Comparison of ENCODE assay signal across 17 cellular contexts in genomic region chr16:4380131-4381063, GRCh38. TPM values are rescaled to one million over a fixed set of nuclear protein-coding genes. Genes with fewer than 3 reads are reported as not detected.
A peak's percentile ranks its signal among the peaks of the same experiment; 100 is the strongest.
DNase-seq lines count a peak whose midpoint lies in the region; ATAC-seq, FAIRE-seq and TF ChIP-seq lines count a peak whose summit lies in the region.
"Had no signal": no experiment of that assay in that cellular context is flagged by ENCODE, and none has a peak within 500 bp of the region (broad histone marks: within the 10 kb centered on the region; RNA-seq: fewer than 3 reads in every experiment).

No MANE protein-coding gene starts in this region.

- peaks cover 51% of the 10 kb centered on the region for H3K4me1 ChIP-seq in ACC112 (ENCODE audit: control insufficient read depth, insufficient read depth, low read length, unreplicated experiment)
- H3K4me1 ChIP-seq in HUES6 (ENCODE audit: control insufficient read depth, insufficient read depth, low read length): peaks cover 41% of the 10 kb centered on the region
- H3K4me1 ChIP-seq in endothelial cell of umbilical vein (ENCODE audit: control insufficient read depth, extremely low read depth, insufficient read depth, low read length): peaks cover 12% of the 10 kb centered on the region
- H3K4me1 ChIP-seq in osteoblast (ENCODE audit: insufficient read depth, low read length): peaks cover 52% of the 10 kb centered on the region

- ATAC-seq in GM21528 (IDR thresholded peaks at IDR 0.05; ENCODE audit: low FRiP score, unreplicated experiment) (no peak), GM18519 (IDR thresholded peaks at IDR 0.05; ENCODE audit: low FRiP score, unreplicated experiment) (no peak)

- DNase-seq in endothelial cell of umbilical vein (ENCODE audit: low read depth, low spot score) (peak; percentile 42), osteoblast (ENCODE audit: insufficient read length, low spot score, missing footprints) (peak; percentile 92), NCI-H128 (lab: John Stamatoyannopoulos, UW; ENCODE audit: unreplicated experiment) (no peak)
- no peak for DNase-seq in activated naive CD4-positive, alpha-beta T cell (lab: John Stamatoyannopoulos, UW)
- DNase-seq: DMS153, esophagus squamous epithelium, MV-4-11, SK-N-SH had no signal

- no peak for TF ChIP-seq POLR2A in endothelial cell of umbilical vein (IDR thresholded peaks at IDR 0.05; ENCODE audit: low read depth, low read length)

- no peaks in the 10 kb centered on the region for H3K9me3 ChIP-seq in HUES6 (ENCODE audit: control insufficient read depth, insufficient read depth, low read depth, low read length)
- no peaks in the 10 kb centered on the region for H3K9me3 ChIP-seq in endothelial cell of umbilical vein (replicated peaks; ENCODE audit: control insufficient read depth, insufficient read depth, low read length)
- H3K9me3 ChIP-seq in osteoblast (ENCODE audit: low read depth, low read length): no peaks in the 10 kb centered on the region
- H3K9me3 ChIP-seq: esophagus squamous epithelium, neutrophil, SK-N-SH, spleen had no signal

- H3K27me3 ChIP-seq in ACC112 (ENCODE audit: insufficient read depth, low read length) (no peaks in the 10 kb centered on the region), HUES6 (ENCODE audit: control insufficient read depth, insufficient read depth, low read length) (no peaks in the 10 kb centered on the region), endothelial cell of umbilical vein (ENCODE audit: control insufficient read depth in 2 of 2, insufficient read depth in 2 of 2, low read length in 2 of 2) (no peaks in the 10 kb centered on the region), osteoblast (ENCODE audit: insufficient read depth, low read length) (no peaks in the 10 kb centered on the region)
- H3K27me3 ChIP-seq: esophagus squamous epithelium, neutrophil, spleen had no signal

- dilution Hi-C loops in endothelial cell of umbilical vein (cut with MboI; ENCODE audit: extremely low pct_ligation_motif_present, low sequenced_read_pairs): no loop called here

- POLR2A ChIA-PET in endothelial cell of umbilical vein (lab: Charles Lee): no interaction called here

- intact Hi-C loops in endothelial cell of umbilical vein (cut with micrococcal nuclease): no loop called here

- H3K9ac ChIP-seq in HUES6 (ENCODE audit: low read length) (peak overlapping the region; percentile 24), endothelial cell of umbilical vein (replicated peaks; ENCODE audit: extremely low read depth, insufficient read depth, low read length) (no peak overlapping the region)
- H3K9ac ChIP-seq: SK-N-SH had no signal

- TF ChIP-seq CTCF in endothelial cell of umbilical vein (IDR thresholded peaks at IDR 0.05; ENCODE audit: extremely low read depth in 1 of 2, insufficient read depth in 1 of 2, low read depth in 1 of 2, low read length in 2 of 2): no peak
- TF ChIP-seq CTCF in osteoblast (IDR thresholded peaks at IDR 0.05; ENCODE audit: extremely low read depth, low read depth, low read length): no peak

- H3K79me2 ChIP-seq in ACC112 (ENCODE audit: control insufficient read depth, insufficient read depth, low read length, unreplicated experiment): peaks cover 37% of the 10 kb centered on the region
- no peaks in the 10 kb centered on the region for H3K79me2 ChIP-seq in endothelial cell of umbilical vein (ENCODE audit: control insufficient read depth, insufficient read depth, low read length)
- H3K79me2 ChIP-seq in osteoblast (ENCODE audit: insufficient read depth, low read length): peaks cover 79% of the 10 kb centered on the region

- CTCF ChIA-PET in endothelial cell of umbilical vein (lab: Charles Lee): interaction anchor here (0.8 to 2.1 kb wide), 4 partner anchors 15 to 119 kb away, joined by 3 to 8 read pairs (median 4); no protein-coding TSS in a partner anchor

- no peak overlapping the region for H2AFZ ChIP-seq in ACC112 (ENCODE audit: low read length, unreplicated experiment)
- H2AFZ ChIP-seq in endothelial cell of umbilical vein (ENCODE audit: low read depth, low read length): no peak overlapping the region
- H2AFZ ChIP-seq in osteoblast (ENCODE audit: low read length): no peak overlapping the region

- H3K4me3 ChIP-seq in ACC112 (ENCODE audit: low read depth, low read length) (no peak overlapping the region), HUES6 (ENCODE audit: low read depth, low read length) (no peak overlapping the region), endothelial cell of umbilical vein (replicated peaks in 1 of 3; ENCODE audit: insufficient read depth in 1 of 3, low read depth in 1 of 3, low read length in 3 of 3) (no peak overlapping the region), osteoblast (ENCODE audit: insufficient read depth, low read length) (no peak overlapping the region)
- H3K4me3 ChIP-seq: esophagus squamous epithelium, lung, spleen had no signal

- FAIRE-seq in endothelial cell of umbilical vein (lab: Jason Lieb, UNC): no peak
- FAIRE-seq: colon had no signal

- H4K20me1 ChIP-seq in endothelial cell of umbilical vein (replicated peaks; ENCODE audit: control insufficient read depth, extremely low read depth, insufficient read depth, low read length) (no peaks in the 10 kb centered on the region), osteoblast (ENCODE audit: insufficient read depth, low read length) (peaks cover 89% of the 10 kb centered on the region)

- H3K36me3 ChIP-seq in ACC112 (ENCODE audit: insufficient read depth, low read length) (peaks cover 16% of the 10 kb centered on the region; the same call in 1 of the 2 replicates), HUES6 (ENCODE audit: control insufficient read depth, insufficient read depth, low read length) (peaks cover 13% of the 10 kb centered on the region), endothelial cell of umbilical vein (ENCODE audit: control insufficient read depth in 2 of 2, extremely low read depth in 1 of 2, insufficient read depth in 2 of 2, low read length in 2 of 2) (peaks cover 0 to 1% of the 10 kb centered on the region in 2 experiments), osteoblast (ENCODE audit: insufficient read depth, low read length) (peaks cover 60% of the 10 kb centered on the region)

- H3K4me2 ChIP-seq in endothelial cell of umbilical vein (ENCODE audit: insufficient read depth, low read length): no peak overlapping the region
- no peak overlapping the region for H3K4me2 ChIP-seq in osteoblast (ENCODE audit: insufficient read depth, low read length)
- H3K4me2 ChIP-seq: SK-N-SH had no signal

- H3K9me1 ChIP-seq in endothelial cell of umbilical vein (replicated peaks; ENCODE audit: control insufficient read depth, extremely low read depth, insufficient read depth, low read length): no peaks in the 10 kb centered on the region

- H3K27ac ChIP-seq in ACC112 (ENCODE audit: low read depth, low read length) (peak overlapping the region; percentile 10; the same call in 1 of the 2 replicates), HUES6 (ENCODE audit: low read depth, low read length) (no peak overlapping the region), endothelial cell of umbilical vein (ENCODE audit: insufficient read depth, low read depth, low read length) (no peak overlapping the region), osteoblast (ENCODE audit: low read depth, low read length) (no peak overlapping the region)
- H3K27ac ChIP-seq: esophagus squamous epithelium, neutrophil, VCaP had no signal

- BruUV-seq in endothelial cell of umbilical vein (replicated peaks; lab: Mats Ljungman, UMichigan): no TSS peak

TF ChIP-seq in endothelial cell of umbilical vein, 7 proteins besides CTCF, POLR2A, EP300 and RAD21 (continues in another document):
- no peak for TF ChIP-seq GATA2 (IDR thresholded peaks at IDR 0.05; ENCODE audit: insufficient read depth, insufficient read length, low read depth, low read length)

RNA-seq across cellular contexts. Expression of gene VASN, which starts 8.7 kb away (rescaled TPM):
- 0.14 and 0.42 TPM in 2 replicates for total RNA-seq in endothelial cell of umbilical vein
- polyA plus RNA-seq in endothelial cell of umbilical vein: 0.41 and 0.57 TPM in 2 replicates
- 0.09 and 0.13 TPM in 2 replicates for polyA plus RNA-seq in endothelial cell of umbilical vein (2011; cell fraction: cytosol; rRNA removed)
- 0.11 and 0.18 TPM in 2 replicates for polyA plus RNA-seq in endothelial cell of umbilical vein (2011; cell fraction: nucleus; rRNA removed)
- 0.11 and 0.20 TPM in 2 replicates for polyA plus RNA-seq in endothelial cell of umbilical vein (2012)
- polyA minus RNA-seq in endothelial cell of umbilical vein: 0.08 and 0.32 TPM in 2 replicates
- polyA minus RNA-seq in endothelial cell of umbilical vein (2011; cell fraction: cytosol; rRNA and poly(A)+ RNA removed): 1.3 TPM
- polyA minus RNA-seq in endothelial cell of umbilical vein (2011; cell fraction: nucleus; rRNA and poly(A)+ RNA removed): 0.29 and 0.43 TPM in 2 replicates
- total RNA-seq in osteoblast: 202 and 217 TPM in 2 replicates

RNA-seq across cellular contexts. Expression of gene PAM16, which starts 29.3 kb away (rescaled TPM):
- total RNA-seq in endothelial cell of umbilical vein (35.8 and 40.0 TPM in 2 replicates), osteoblast (17.4 and 18.6 TPM in 2 replicates)
- polyA plus RNA-seq in endothelial cell of umbilical vein: 67.2 and 76.2 TPM in 2 replicates
- polyA plus RNA-seq in endothelial cell of umbilical vein (2011; cell fraction: cytosol; rRNA removed): 44.4 and 44.5 TPM in 2 replicates
- 29.7 and 31.7 TPM in 2 replicates for polyA plus RNA-seq in endothelial cell of umbilical vein (2011; cell fraction: nucleus; rRNA removed)
- polyA plus RNA-seq in endothelial cell of umbilical vein (2012): 30.5 and 35.6 TPM in 2 replicates
- 13.0 and 13.5 TPM in 2 replicates for polyA minus RNA-seq in endothelial cell of umbilical vein
- 10.9 TPM for polyA minus RNA-seq in endothelial cell of umbilical vein (2011; cell fraction: cytosol; rRNA and poly(A)+ RNA removed)
- polyA minus RNA-seq in endothelial cell of umbilical vein (2011; cell fraction: nucleus; rRNA and poly(A)+ RNA removed): 10.6 and 12.3 TPM in 2 replicates

RNA-seq across cellular contexts. Expression of gene CORO7, which starts 36.0 kb away (rescaled TPM):
- total RNA-seq in endothelial cell of umbilical vein (70.4 and 72.3 TPM in 2 replicates), osteoblast (9.7 and 17.7 TPM in 2 replicates)
- 42.5 and 57.1 TPM in 2 replicates for polyA plus RNA-seq in endothelial cell of umbilical vein
- polyA plus RNA-seq in endothelial cell of umbilical vein (2011; cell fraction: cytosol; rRNA removed): 17.7 and 23.9 TPM in 2 replicates
- polyA plus RNA-seq in endothelial cell of umbilical vein (2011; cell fraction: nucleus; rRNA removed): 171 and 177 TPM in 2 replicates
- polyA plus RNA-seq in endothelial cell of umbilical vein (2012): 25.7 and 41.7 TPM in 2 replicates
- 47.0 and 61.5 TPM in 2 replicates for polyA minus RNA-seq in endothelial cell of umbilical vein
- polyA minus RNA-seq in endothelial cell of umbilical vein (2011; cell fraction: cytosol; rRNA and poly(A)+ RNA removed): 13.6 TPM
- 65.1 and 94.9 TPM in 2 replicates for polyA minus RNA-seq in endothelial cell of umbilical vein (2011; cell fraction: nucleus; rRNA and poly(A)+ RNA removed)

RNA-seq across cellular contexts. Expression of gene DNAJA3, which starts 45.3 kb away (rescaled TPM):
- 40.6 and 45.4 TPM in 2 replicates for total RNA-seq in endothelial cell of umbilical vein
- polyA plus RNA-seq in endothelial cell of umbilical vein: 29.0 and 33.4 TPM in 2 replicates
- 36.7 and 37.7 TPM in 2 replicates for polyA plus RNA-seq in endothelial cell of umbilical vein (2011; cell fraction: cytosol; rRNA removed)
- 56.9 and 63.1 TPM in 2 replicates for polyA plus RNA-seq in endothelial cell of umbilical vein (2011; cell fraction: nucleus; rRNA removed)
- 34.7 and 34.9 TPM in 2 replicates for polyA plus RNA-seq in endothelial cell of umbilical vein (2012)
- polyA minus RNA-seq in endothelial cell of umbilical vein: 24.4 and 27.6 TPM in 2 replicates
- 36.0 TPM for polyA minus RNA-seq in endothelial cell of umbilical vein (2011; cell fraction: cytosol; rRNA and poly(A)+ RNA removed)
- polyA minus RNA-seq in endothelial cell of umbilical vein (2011; cell fraction: nucleus; rRNA and poly(A)+ RNA removed): 20.2 and 22.1 TPM in 2 replicates
- total RNA-seq in osteoblast: 30.0 and 30.9 TPM in 2 replicates

Comparison
In these comparisons a context has a peak if more than half of its experiments do, and no peak if none do; other contexts are left out.
1. DNase-seq: peak in endothelial cell of umbilical vein (single experiment) and osteoblast (single experiment); none in NCI-H128 (single experiment) and activated naive CD4-positive, alpha-beta T cell (0 of 4).
2. RNA of gene VASN, which starts 8.7 kb away (total RNA-seq): 202 to 217 TPM in osteoblast; 0.14 to 0.42 TPM in endothelial cell of umbilical vein; every median in the first group is over 100 times any median in the second.